8 cellular contexts compared by ENCODE assay signal in the genomic region with DNA sequence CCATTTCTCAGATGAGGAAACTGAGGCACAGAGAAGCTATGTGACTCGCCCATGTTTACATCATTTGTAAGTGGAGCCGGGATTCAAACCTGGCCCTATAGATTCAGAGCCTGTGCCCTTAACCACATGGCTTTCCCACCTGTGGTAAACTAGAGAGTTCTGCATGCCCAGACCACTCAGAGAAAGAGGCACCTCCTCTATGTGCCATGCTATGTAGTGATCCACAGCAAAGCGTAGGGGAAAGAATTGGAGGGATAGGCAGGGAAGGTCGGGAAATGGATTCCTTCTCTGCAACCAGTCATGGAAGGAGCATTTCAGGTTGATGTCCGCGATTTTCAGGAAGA. TPM values are rescaled to one million over a fixed set of nuclear protein-coding genes. Genes with fewer than 3 reads are reported as not detected.
DNase-seq lines count a peak whose midpoint lies in the region; ATAC-seq and TF ChIP-seq lines count a peak whose summit lies in the region.

No MANE protein-coding gene starts in this region.

- no peak overlapping the region for H3K27ac Mint-ChIP-seq in HFFc6
- H3K27ac Mint-ChIP-seq in T-helper 17 cell: peak overlapping the region; percentile 67

- H3K36me3 ChIP-seq in mucosa of stomach (ENCODE audit: control insufficient read depth, insufficient read depth, low read length): no peaks in the 10 kb centered on the region

- ATAC-seq in GM18498 (IDR thresholded peaks at IDR 0.05; ENCODE audit: unreplicated experiment): peak; percentile 42
- ATAC-seq in T-helper 17 cell: peak; percentile 53

- no peak overlapping the region for H3K9ac ChIP-seq in mucosa of stomach (ENCODE audit: low read length)

- H3K4me1 Mint-ChIP-seq in HFFc6 (ENCODE audit: low read depth) (peaks cover 12% of the 10 kb centered on the region; the same call in 1 of the 2 replicates), T-helper 17 cell (peaks cover 21% of the 10 kb centered on the region)

- H3K4me3 Mint-ChIP-seq in HFFc6 (peak overlapping the region; percentile 93), T-helper 17 cell (peak overlapping the region; percentile 52)

- peak overlapping the region; percentile 82 for H3K4me3 ChIP-seq in mucosa of stomach (ENCODE audit: low read length)

- in situ Hi-C loops in GM13976 (cut with MboI; ENCODE audit: low sequenced_read_pairs, unreplicated experiment): loop anchor here (10.0 to 25.0 kb wide), 2 partner anchors 775 to 1018 kb away; no protein-coding TSS in a partner anchor

- H3K9me3 Mint-ChIP-seq in HFFc6: peaks cover 2% of the 10 kb centered on the region; the same call in 1 of the 2 replicates

- H3K36me3 Mint-ChIP-seq in HFFc6 (ENCODE audit: low read depth) (no peaks in the 10 kb centered on the region), T-helper 17 cell (ENCODE audit: low read depth) (peaks cover 6% of the 10 kb centered on the region)

- TF ChIP-seq CTCF in HFFc6 (IDR thresholded peaks at IDR 0.05) (no peak), GM13976 (IDR thresholded peaks at IDR 0.05; ENCODE audit: borderline replicate concordance, control extremely low read depth, extremely low read depth, insufficient read depth, missing control alignments) (no peak)

- H3K27me3 Mint-ChIP-seq in HFFc6 (ENCODE audit: insufficient read depth): peaks cover 5% of the 10 kb centered on the region
- H3K27me3 Mint-ChIP-seq in T-helper 17 cell: peaks cover 49% of the 10 kb centered on the region

- H3K4me1 ChIP-seq in mucosa of stomach (ENCODE audit: control insufficient read depth, insufficient read depth, low read length): no peaks in the 10 kb centered on the region

- H3K9me3 ChIP-seq in T-helper 17 cell (ENCODE audit: control insufficient read depth, low read length, poor library complexity, severe bottlenecking) (no peaks in the 10 kb centered on the region), mucosa of stomach (ENCODE audit: control insufficient read depth, low read length) (no peaks in the 10 kb centered on the region)

- no peak for DNase-seq in HFFc6
- DNase-seq in T-helper 17 cell: no peak
- no peak for DNase-seq in NK-92 treated with Interleukin-12 subunit alpha and Interleukin-12 subunit beta, amount 100 ng/mL, for 24 hours (lab: John Stamatoyannopoulos, UW)
- no peak for DNase-seq in GM13976 (ENCODE audit: low spot score)
- no peak for DNase-seq in SHP77 (lab: John Stamatoyannopoulos, UW)
- no peak for DNase-seq in H4 (ENCODE audit: low spot score)

- no peaks in the 10 kb centered on the region for H3K27me3 ChIP-seq in mucosa of stomach (ENCODE audit: control insufficient read depth, insufficient read depth, low read length)

RNA-seq across cellular contexts. Expression of a gene that starts 15.4 kb away (rescaled TPM):
- not detected for total RNA-seq in HFFc6 (2021; fragmentation: NEBNext Ultra II Directional; extraction: Animal tissue kit (Norgen Biotek cat#: 25700))
- total RNA-seq in T-helper 17 cell: not detected
- not detected in 2 replicates for total RNA-seq in H4 (2014; rRNA removed; shearing (Covaris generic))
